17 cellular contexts compared by ENCODE assay signal in the genomic region with DNA sequence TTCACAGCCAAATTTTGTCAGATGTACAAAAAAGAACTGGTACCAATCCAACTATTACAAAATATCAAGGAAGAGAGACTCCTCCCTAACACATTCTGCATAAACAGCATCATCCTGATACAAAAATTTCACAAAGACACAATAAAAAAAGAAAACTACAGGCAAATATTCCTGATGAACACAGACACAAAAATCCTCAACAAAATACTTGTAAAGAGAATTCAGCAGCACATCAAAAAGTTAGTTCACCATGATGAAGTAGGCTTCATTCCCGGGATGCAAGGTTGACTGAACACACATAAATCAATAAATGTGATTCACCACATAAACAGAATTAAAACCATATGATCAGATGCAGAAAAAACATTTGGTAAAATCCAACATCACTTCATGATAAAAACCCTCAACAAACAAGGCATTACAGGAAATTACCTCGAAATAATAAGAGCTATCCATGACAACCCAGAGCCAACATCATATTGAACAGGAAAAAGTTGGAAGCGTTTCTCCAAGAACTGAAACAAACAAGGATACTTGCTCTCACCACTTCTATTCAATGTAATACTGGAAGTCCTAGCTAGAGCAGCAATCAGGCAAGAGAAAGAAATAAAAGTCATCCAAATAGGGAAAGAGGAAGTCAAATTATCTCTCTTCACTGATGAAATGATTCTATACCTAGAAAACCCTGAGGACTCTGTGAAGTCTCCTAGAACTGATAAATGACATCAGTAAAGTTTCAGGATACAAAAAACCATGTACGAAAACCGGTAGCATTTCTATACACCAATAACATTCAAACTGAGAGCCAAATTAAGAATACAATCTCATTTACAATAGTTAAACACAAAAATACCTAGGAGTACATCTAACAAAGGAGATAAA.
DNase-seq lines count a peak whose midpoint lies in the region; ATAC-seq and TF ChIP-seq lines count a peak whose summit lies in the region.
"Had no signal": no experiment of that assay in that cellular context is flagged by ENCODE, and none has a peak within 500 bp of the region (broad histone marks: within the 10 kb centered on the region; RNA-seq: fewer than 3 reads in every experiment).

No MANE protein-coding gene starts in this region.

- H3K9me3 ChIP-seq in adipocyte (ENCODE audit: control insufficient read depth, low read length): no peaks in the 10 kb centered on the region
- H3K9me3 ChIP-seq: HAP-1, thoracic aorta had no signal

- no peak overlapping the region for H3K4me3 Mint-ChIP-seq in progenitor cell of endocrine pancreas (ENCODE audit: low read depth)
- H3K4me3 Mint-ChIP-seq: activated T-helper 1 cell treated with anti-CD3 and anti-CD28 coated beads, Interleukin-12 subunit alpha, Interleukin-12 subunit beta, Interleukin-2, Interleukin-4 antibody, amounts not matched to agents 30 ng/mL and 10 ng/mL and 1 ng/mL, durations not matched to agents 14 hours and 24 hours and 36 hours had no signal

- no peak overlapping the region for H3K9ac ChIP-seq in adipocyte (ENCODE audit: low read length)
- H3K9ac ChIP-seq: BLaER1 had no signal

- H3K4me1 Mint-ChIP-seq in progenitor cell of endocrine pancreas (ENCODE audit: low read depth): no peaks in the 10 kb centered on the region

- ATAC-seq in HG03095 (IDR thresholded peaks at IDR 0.05; ENCODE audit: unreplicated experiment) (no peak), esophagus mucosa (no peak)

- H3K27me3 ChIP-seq in adipocyte (replicated peaks; ENCODE audit: control insufficient read depth, insufficient read depth, low read length): no peaks in the 10 kb centered on the region
- H3K27me3 ChIP-seq: BLaER1 had no signal

- no peaks in the 10 kb centered on the region for H3K36me3 Mint-ChIP-seq in progenitor cell of endocrine pancreas (ENCODE audit: insufficient read depth)

- TF ChIP-seq CTCF in AG09319 (IDR thresholded peaks at IDR 0.05; ENCODE audit: low read depth, low read length): no peak
- no peak for TF ChIP-seq CTCF in foreskin fibroblast (IDR thresholded peaks at IDR 0.05; ENCODE audit: low read depth, low read length)
- no peak for TF ChIP-seq CTCF in progenitor cell of endocrine pancreas (IDR thresholded peaks at IDR 0.05; ENCODE audit: unreplicated experiment)

- no peaks in the 10 kb centered on the region for H3K36me3 ChIP-seq in adipocyte (ENCODE audit: control insufficient read depth, insufficient read depth, low read length, severe bottlenecking)
- H3K36me3 ChIP-seq: BLaER1, HAP-1, thoracic aorta had no signal

- no peak overlapping the region for H3K4me3 ChIP-seq in adipocyte (ENCODE audit: low read length)
- H3K4me3 ChIP-seq in foreskin fibroblast (ENCODE audit: low read depth in 1 of 2, low read length in 2 of 2): no peak overlapping the region
- H3K4me3 ChIP-seq: BLaER1, HAP-1, thoracic aorta had no signal

- no peaks in the 10 kb centered on the region for H3K27me3 Mint-ChIP-seq in progenitor cell of endocrine pancreas

- peaks cover 15% of the 10 kb centered on the region for H3K4me1 ChIP-seq in adipocyte (ENCODE audit: control insufficient read depth, insufficient read depth, low read length)
- H3K4me1 ChIP-seq: BLaER1, HAP-1 had no signal

- no peaks in the 10 kb centered on the region for H3K9me3 Mint-ChIP-seq in progenitor cell of endocrine pancreas (ENCODE audit: low read depth)
- H3K9me3 Mint-ChIP-seq: activated T-helper 1 cell treated with anti-CD3 and anti-CD28 coated beads, Interleukin-12 subunit alpha, Interleukin-12 subunit beta, Interleukin-2, Interleukin-4 antibody, amounts not matched to agents 30 ng/mL and 10 ng/mL and 1 ng/mL, durations not matched to agents 14 hours and 24 hours and 36 hours had no signal

- no peak overlapping the region for H3K27ac Mint-ChIP-seq in progenitor cell of endocrine pancreas
- H3K27ac Mint-ChIP-seq: activated T-helper 1 cell treated with anti-CD3 and anti-CD28 coated beads, Interleukin-12 subunit alpha, Interleukin-12 subunit beta, Interleukin-2, Interleukin-4 antibody, amounts not matched to agents 30 ng/mL and 10 ng/mL and 1 ng/mL, durations not matched to agents 14 hours and 24 hours and 36 hours had no signal

- DNase-seq in AG09319 (ENCODE audit: extremely low read depth, low read depth): peak; percentile 32
- DNase-seq in HCEC 1CT: peak; percentile 39
- DNase-seq in adipocyte (ENCODE audit: low read depth): peak; percentile 60
- peak; percentile 53 to 78 for DNase-seq in foreskin fibroblast
- DNase-seq in A172 (ENCODE audit: low spot score): no peak
- no peak for DNase-seq in progenitor cell of endocrine pancreas (ENCODE audit: low spot score, unreplicated experiment)
- DNase-seq: head of caudate nucleus; islet precursor cell; NCI-H2029 treated with DMSO at 0.1 percent for 48 hours; NCI-H524; stimulated activated CD4-positive, alpha-beta T cell treated with anti-CD3 and anti-CD28 coated beads, Interleukin-4, amount 100 ng/mL, for 4 hours had no signal

Comparison
In these comparisons a context has a peak if more than half of its experiments do, and no peak if none do; other contexts are left out.
1. DNase-seq: peak in AG09319 (single experiment), HCEC 1CT (single experiment), adipocyte (single experiment) and foreskin fibroblast (2 of 2); none in A172 (single experiment) and progenitor cell of endocrine pancreas (single experiment).